ENCODE assay signal across 15 cellular contexts in genomic region chr4:81039351-81040174, GRCh38. TPM values are rescaled to one million over a fixed set of nuclear protein-coding genes. Genes with fewer than 3 reads are reported as not detected.
DNase-seq lines count a peak whose midpoint lies in the region; ATAC-seq and TF ChIP-seq lines count a peak whose summit lies in the region.
"Had no signal": no experiment of that assay in that cellular context is flagged by ENCODE, and none has a peak within 500 bp of the region (broad histone marks: within the 10 kb centered on the region; RNA-seq: fewer than 3 reads in every experiment).

No MANE protein-coding gene starts in this region.

- no peak overlapping the region for H3K18ac ChIP-seq in H9 (ENCODE audit: insufficient read length, low read depth, low read length)

- intact Hi-C loops in esophagus squamous epithelium (cut with DNase I): loop anchor here (10.0 kb wide), 1 partner anchor 675 kb away; no protein-coding TSS in a partner anchor

- H3K27ac Mint-ChIP-seq in T-helper 17 cell (no peak overlapping the region), H9 (no peak overlapping the region)
- H3K27ac Mint-ChIP-seq: activated CD4-positive, alpha-beta memory T cell treated with anti-CD3 and anti-CD28 coated beads for 36 hours; activated T-helper 17 cell treated with anti-CD3 and anti-CD28 coated beads, Interleukin-2, amount 50 U/mL, for 72 hours; T-helper 2 cell treated with Interferon-gamma antibody and Interleukin-4, amounts not matched to agents 5 μg/mL and 100 μg/mL, for 36 hours had no signal

- no peaks in the 10 kb centered on the region for H3K9me3 ChIP-seq in T-helper 17 cell (ENCODE audit: control insufficient read depth, low read length, poor library complexity, severe bottlenecking)
- no peaks in the 10 kb centered on the region for H3K9me3 ChIP-seq in esophagus squamous epithelium
- H3K9me3 ChIP-seq in H9 (ENCODE audit: control insufficient read depth, low read depth, low read length): no peaks in the 10 kb centered on the region
- H3K9me3 ChIP-seq: psoas muscle had no signal

- no peak overlapping the region for H3K23ac ChIP-seq in H9 (ENCODE audit: insufficient read length, low read depth, low read length)

- peak; percentile 25 for DNase-seq in CD1c-positive myeloid dendritic cell (ENCODE audit: extremely low spot score)
- peak; percentile 47 for DNase-seq in OCI-M1 (lab: John Stamatoyannopoulos, UW)
- peak; percentile 18 for DNase-seq in kidney glomerular epithelial cell (lab: John Stamatoyannopoulos, UW)
- no peak for DNase-seq in T-helper 17 cell
- no peak for DNase-seq in esophagus squamous epithelium (lab: John Stamatoyannopoulos, UW)
- DNase-seq in H9: no peak
- DNase-seq in hippocampal formation (lab: John Stamatoyannopoulos, UW): no peak
- DNase-seq: activated CD4-positive, alpha-beta memory T cell treated with anti-CD3 and anti-CD28 coated beads for 36 hours; dorsolateral prefrontal cortex; psoas muscle; stimulated activated CD4-positive, alpha-beta T cell treated with anti-CD3 and anti-CD28 coated beads, Interleukin-2, amount 100 ng/mL, for 24 hours had no signal

- H4K5ac ChIP-seq in H9 (ENCODE audit: insufficient read length, low read depth, low read length): no peak overlapping the region

- no peak overlapping the region for H3K4me3 ChIP-seq in esophagus squamous epithelium
- H3K4me3 ChIP-seq: dorsolateral prefrontal cortex, psoas muscle had no signal

- H2BK15ac ChIP-seq in H9 (ENCODE audit: low read depth, low read length): no peak overlapping the region

- no peak overlapping the region for H2AK5ac ChIP-seq in H9 (ENCODE audit: insufficient read length, low read length)

- H4K20me1 ChIP-seq in H9 (ENCODE audit: control insufficient read depth, insufficient read depth, insufficient read length): no peaks in the 10 kb centered on the region

- H3K4me2 ChIP-seq in H9 (ENCODE audit: insufficient read depth, insufficient read length, low read length): no peak overlapping the region

- WGBS in esophagus squamous epithelium, 2 donors: 36 to 41% methylated on average over 5 of the region's 5 CpGs
- no CpG with 5 or more reads among the region's 5 CpGs for WGBS in H9 (ENCODE audit: extremely low coverage, insufficient read length, low lambda C conversion rate)

- no peak overlapping the region for H2AFZ ChIP-seq in H9 (ENCODE audit: low read length)

- H3K27me3 Mint-ChIP-seq in T-helper 17 cell: peaks cover 25% of the 10 kb centered on the region
- H3K27me3 Mint-ChIP-seq in H9 (ENCODE audit: low read depth): peaks cover 19% of the 10 kb centered on the region

- H3K79me1 ChIP-seq in H9 (ENCODE audit: insufficient read depth, low read depth, low read length, poor library complexity, severe bottlenecking): no peaks in the 10 kb centered on the region

- H3K23me2 ChIP-seq in H9 (ENCODE audit: insufficient read length, low read depth, low read length, poor library complexity, severe bottlenecking): no peaks in the 10 kb centered on the region

- H3K4me1 ChIP-seq in esophagus squamous epithelium: peaks cover 0 to 6% (median 0%) of the 10 kb centered on the region in 3 donors
- no peaks in the 10 kb centered on the region for H3K4me1 ChIP-seq in H9 (ENCODE audit: insufficient read depth, low read length)
- H3K4me1 ChIP-seq: psoas muscle had no signal

- H3K36me3 ChIP-seq in esophagus squamous epithelium: no peaks in the 10 kb centered on the region

- no peaks in the 10 kb centered on the region for H3K9me3 Mint-ChIP-seq in H9
- H3K9me3 Mint-ChIP-seq: activated CD4-positive, alpha-beta memory T cell treated with anti-CD3 and anti-CD28 coated beads for 36 hours; activated T-helper 17 cell treated with anti-CD3 and anti-CD28 coated beads, Interleukin-2, amount 50 U/mL, for 72 hours; T-helper 2 cell treated with Interferon-gamma antibody and Interleukin-4, amounts not matched to agents 5 μg/mL and 100 μg/mL, for 36 hours had no signal

- H3K27ac ChIP-seq in esophagus squamous epithelium (no peak overlapping the region), H9 (ENCODE audit: insufficient read length, low read depth, low read length) (no peak overlapping the region)
- H3K27ac ChIP-seq: dorsolateral prefrontal cortex, psoas muscle had no signal

- TF ChIP-seq CTCF in esophagus squamous epithelium (IDR thresholded peaks at IDR 0.05) (no peak), H9 (conservative IDR thresholded peaks at IDR 0.05) (no peak)

- no peaks in the 10 kb centered on the region for H3K79me2 ChIP-seq in H9 (ENCODE audit: insufficient read depth, low read length)

- TF ChIP-seq POLR2A in esophagus squamous epithelium (IDR thresholded peaks at IDR 0.05): no peak

- no peak overlapping the region for H3K56ac ChIP-seq in H9 (ENCODE audit: insufficient read length, low read depth, low read length)

- no peak overlapping the region for H3T11ph ChIP-seq in H9 (ENCODE audit: low read length)

- H3K27me3 ChIP-seq in esophagus squamous epithelium (peaks cover 0 to 18% (median 0%) of the 10 kb centered on the region in 4 donors), H9 (ENCODE audit: insufficient read depth, low read length) (no peaks in the 10 kb centered on the region)

- ATAC-seq in GM21723 (IDR thresholded peaks at IDR 0.05; ENCODE audit: unreplicated experiment): peak; percentile 28
- ATAC-seq in T-helper 17 cell: no peak
- ATAC-seq: activated T-helper 17 cell treated with anti-CD3 and anti-CD28 coated beads, Interleukin-2, amount 50 U/mL, for 72 hours; psoas muscle had no signal

- H4K91ac ChIP-seq in H9 (ENCODE audit: insufficient read length, low read depth, low read length): no peak overlapping the region

- no peak overlapping the region for H2BK20ac ChIP-seq in H9 (ENCODE audit: low read depth, low read length, poor library complexity, severe bottlenecking)

- no peak overlapping the region for H3K9ac ChIP-seq in H9 (ENCODE audit: extremely low read depth, insufficient read length, low read length)

- H3K4me1 Mint-ChIP-seq in T-helper 17 cell: no peaks in the 10 kb centered on the region
- H3K4me1 Mint-ChIP-seq in H9: peaks cover 0 to 6% of the 10 kb centered on the region in 2 experiments; a peak in 1 of 4 replicates
- H3K4me1 Mint-ChIP-seq: activated T-helper 17 cell treated with anti-CD3 and anti-CD28 coated beads, Interleukin-2, amount 50 U/mL, for 72 hours had no signal

- H3K4me3 Mint-ChIP-seq in T-helper 17 cell: no peak overlapping the region
- H3K4me3 Mint-ChIP-seq in H9: no peak overlapping the region
- H3K4me3 Mint-ChIP-seq: activated CD4-positive, alpha-beta memory T cell treated with anti-CD3 and anti-CD28 coated beads for 36 hours; activated T-helper 17 cell treated with anti-CD3 and anti-CD28 coated beads, Interleukin-2, amount 50 U/mL, for 72 hours; T-helper 2 cell treated with Interferon-gamma antibody and Interleukin-4, amounts not matched to agents 5 μg/mL and 100 μg/mL, for 36 hours had no signal

- no peak overlapping the region for H3K14ac ChIP-seq in H9 (ENCODE audit: insufficient read depth, low read length)

- H3K4ac ChIP-seq in H9 (ENCODE audit: low read depth, low read length): no peak overlapping the region

- no peak overlapping the region for H2BK120ac ChIP-seq in H9 (ENCODE audit: low read depth, low read length, poor library complexity, severe bottlenecking)

- H4K8ac ChIP-seq in H9 (replicated peaks; ENCODE audit: insufficient read length, low read depth, low read length): no peak overlapping the region

- no peak overlapping the region for H2BK12ac ChIP-seq in H9 (ENCODE audit: insufficient read length, low read depth, low read length)

- H2BK5ac ChIP-seq in H9 (ENCODE audit: insufficient read length, low read length): no peak overlapping the region

- H3K36me3 Mint-ChIP-seq in T-helper 17 cell (ENCODE audit: low read depth) (no peaks in the 10 kb centered on the region), H9 (ENCODE audit: insufficient read depth in 1 of 3, low read depth in 3 of 3) (no peaks in the 10 kb centered on the region)
- H3K36me3 Mint-ChIP-seq: activated CD4-positive, alpha-beta memory T cell treated with anti-CD3 and anti-CD28 coated beads for 36 hours had no signal

RNA-seq across cellular contexts. Expression of gene BMP3, which starts 9.1 kb away (rescaled TPM):
- total RNA-seq in T-helper 17 cell: not detected
- under 1 TPM in 2 of 4 donors, not detected in 2; 0.11 to 0.53 TPM for total RNA-seq in esophagus squamous epithelium
- not detected in 2 replicates for total RNA-seq in H9 (2021)
- total RNA-seq: activated CD4-positive, alpha-beta memory T cell treated with anti-CD3 and anti-CD28 coated beads for 36 hours; astrocyte had no signal

Comparison
In these comparisons a context has a peak if more than half of its experiments do, and no peak if none do; other contexts are left out.
1. DNase-seq: peak in CD1c-positive myeloid dendritic cell (single experiment), OCI-M1 (single experiment) and kidney glomerular epithelial cell (single experiment); none in T-helper 17 cell (0 of 3), esophagus squamous epithelium (single experiment), H9 (single experiment) and hippocampal formation (0 of 2).